1 cellular context compared by ENCODE assay signal in the genomic region with DNA sequence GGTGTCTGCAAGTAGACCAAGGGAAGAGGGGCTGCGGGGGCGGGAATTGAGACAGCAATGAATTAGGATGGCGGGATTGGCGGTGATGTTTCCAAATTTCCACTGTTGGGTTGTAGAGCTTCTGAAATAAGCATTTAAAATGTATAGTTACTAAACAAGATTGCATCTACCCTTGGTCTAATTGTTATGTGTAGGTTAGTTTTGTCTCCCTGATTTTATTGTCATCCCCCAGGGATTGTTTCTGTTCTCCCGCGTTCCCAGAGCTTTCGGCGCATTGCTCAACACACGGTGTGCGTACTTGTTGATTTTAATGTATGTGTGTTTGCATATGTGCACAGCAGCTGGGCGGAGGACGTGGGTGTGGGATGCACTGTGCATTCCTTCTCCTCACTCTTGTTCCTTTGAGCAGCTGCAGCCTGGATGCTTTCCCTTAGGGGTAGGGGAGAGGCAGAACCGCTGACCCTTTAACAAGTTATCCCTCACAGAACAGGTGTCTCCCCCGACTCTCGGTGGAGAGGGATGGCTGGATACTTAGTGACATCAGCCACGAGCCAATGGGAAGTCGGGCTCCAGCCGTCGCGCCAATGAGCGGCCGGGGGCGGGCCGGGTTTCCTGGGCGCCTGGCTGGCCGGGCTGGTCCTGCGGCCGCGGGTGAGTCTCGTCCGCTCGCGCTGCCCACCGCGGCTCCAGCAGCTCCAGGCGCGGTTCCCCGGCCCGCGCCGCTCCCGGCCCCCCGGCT.
A peak's percentile ranks its signal among the peaks of the same experiment; 100 is the strongest.
TF ChIP-seq lines count a peak whose summit lies in the region.

A gene with protein sequence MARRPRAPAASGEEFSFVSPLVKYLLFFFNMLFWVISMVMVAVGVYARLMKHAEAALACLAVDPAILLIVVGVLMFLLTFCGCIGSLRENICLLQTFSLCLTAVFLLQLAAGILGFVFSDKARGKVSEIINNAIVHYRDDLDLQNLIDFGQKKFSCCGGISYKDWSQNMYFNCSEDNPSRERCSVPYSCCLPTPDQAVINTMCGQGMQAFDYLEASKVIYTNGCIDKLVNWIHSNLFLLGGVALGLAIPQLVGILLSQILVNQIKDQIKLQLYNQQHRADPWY (plus strand): TSS at position 613 of the 739 bp plus-strand sequence. CDS start 274 bp downstream, outside the sequence.

TF ChIP-seq in WTC11, 78 proteins besides CTCF, POLR2A, EP300 and RAD21 (continued from another document):
- TF ChIP-seq SP1 (CRISPR knock-in tag; conservative IDR thresholded peaks at IDR 0.05) (peak; percentile 17; the same call in 1 of the 2 replicates), ERG (CRISPR knock-in tag; IDR thresholded peaks at IDR 0.05) (no peak), ZNF317 (CRISPR knock-in tag; IDR thresholded peaks at IDR 0.05; ENCODE audit: borderline replicate concordance, low read depth) (no peak), ZNF232 (CRISPR knock-in tag; IDR thresholded peaks at IDR 0.05) (no peak), NFYB (CRISPR knock-in tag; conservative IDR thresholded peaks at IDR 0.05; ENCODE audit: low read depth) (peak; percentile 87), ZNF671 (CRISPR knock-in tag; IDR thresholded peaks at IDR 0.05) (no peak), ARID4B (CRISPR knock-in tag; IDR thresholded peaks at IDR 0.05; ENCODE audit: borderline replicate concordance) (no peak), NFE2L1 (CRISPR knock-in tag; IDR thresholded peaks at IDR 0.05) (no peak), GTF2I (CRISPR knock-in tag; conservative IDR thresholded peaks at IDR 0.05) (no peak)
- TF ChIP-seq, protein P1, sequence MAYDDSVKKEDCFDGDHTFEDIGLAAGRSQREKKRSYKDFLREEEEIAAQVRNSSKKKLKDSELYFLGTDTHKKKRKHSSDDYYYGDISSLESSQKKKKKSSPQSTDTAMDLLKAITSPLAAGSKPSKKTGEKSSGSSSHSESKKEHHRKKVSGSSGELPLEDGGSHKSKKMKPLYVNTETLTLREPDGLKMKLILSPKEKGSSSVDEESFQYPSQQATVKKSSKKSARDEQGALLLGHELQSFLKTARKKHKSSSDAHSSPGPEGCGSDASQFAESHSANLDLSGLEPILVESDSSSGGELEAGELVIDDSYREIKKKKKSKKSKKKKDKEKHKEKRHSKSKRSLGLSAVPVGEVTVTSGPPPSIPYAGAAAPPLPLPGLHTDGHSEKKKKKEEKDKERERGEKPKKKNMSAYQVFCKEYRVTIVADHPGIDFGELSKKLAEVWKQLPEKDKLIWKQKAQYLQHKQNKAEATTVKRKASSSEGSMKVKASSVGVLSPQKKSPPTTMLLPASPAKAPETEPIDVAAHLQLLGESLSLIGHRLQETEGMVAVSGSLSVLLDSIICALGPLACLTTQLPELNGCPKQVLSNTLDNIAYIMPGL (CRISPR knock-in tag; IDR thresholded peaks at IDR 0.05) = no peak
- TF ChIP-seq, protein P2, sequence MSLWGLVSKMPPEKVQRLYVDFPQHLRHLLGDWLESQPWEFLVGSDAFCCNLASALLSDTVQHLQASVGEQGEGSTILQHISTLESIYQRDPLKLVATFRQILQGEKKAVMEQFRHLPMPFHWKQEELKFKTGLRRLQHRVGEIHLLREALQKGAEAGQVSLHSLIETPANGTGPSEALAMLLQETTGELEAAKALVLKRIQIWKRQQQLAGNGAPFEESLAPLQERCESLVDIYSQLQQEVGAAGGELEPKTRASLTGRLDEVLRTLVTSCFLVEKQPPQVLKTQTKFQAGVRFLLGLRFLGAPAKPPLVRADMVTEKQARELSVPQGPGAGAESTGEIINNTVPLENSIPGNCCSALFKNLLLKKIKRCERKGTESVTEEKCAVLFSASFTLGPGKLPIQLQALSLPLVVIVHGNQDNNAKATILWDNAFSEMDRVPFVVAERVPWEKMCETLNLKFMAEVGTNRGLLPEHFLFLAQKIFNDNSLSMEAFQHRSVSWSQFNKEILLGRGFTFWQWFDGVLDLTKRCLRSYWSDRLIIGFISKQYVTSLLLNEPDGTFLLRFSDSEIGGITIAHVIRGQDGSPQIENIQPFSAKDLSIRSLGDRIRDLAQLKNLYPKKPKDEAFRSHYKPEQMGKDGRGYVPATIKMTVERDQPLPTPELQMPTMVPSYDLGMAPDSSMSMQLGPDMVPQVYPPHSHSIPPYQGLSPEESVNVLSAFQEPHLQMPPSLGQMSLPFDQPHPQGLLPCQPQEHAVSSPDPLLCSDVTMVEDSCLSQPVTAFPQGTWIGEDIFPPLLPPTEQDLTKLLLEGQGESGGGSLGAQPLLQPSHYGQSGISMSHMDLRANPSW (CRISPR knock-in tag; conservative IDR thresholded peaks at IDR 0.05; ENCODE audit: low read depth) = no peak
